In genomic region chr11:12792590-12792989, GRCh38 we compare ENCODE assay signal across 1 cellular context.
TF ChIP-seq lines count a peak whose summit lies in the region.

No MANE protein-coding gene starts in this region.

TF ChIP-seq in SK-N-SH treated with all-trans-retinoic acid at 6 μM for 48 hours, 23 proteins besides CTCF, POLR2A, EP300 and RAD21 (continued from another document):
- TF ChIP-seq, protein P1, sequence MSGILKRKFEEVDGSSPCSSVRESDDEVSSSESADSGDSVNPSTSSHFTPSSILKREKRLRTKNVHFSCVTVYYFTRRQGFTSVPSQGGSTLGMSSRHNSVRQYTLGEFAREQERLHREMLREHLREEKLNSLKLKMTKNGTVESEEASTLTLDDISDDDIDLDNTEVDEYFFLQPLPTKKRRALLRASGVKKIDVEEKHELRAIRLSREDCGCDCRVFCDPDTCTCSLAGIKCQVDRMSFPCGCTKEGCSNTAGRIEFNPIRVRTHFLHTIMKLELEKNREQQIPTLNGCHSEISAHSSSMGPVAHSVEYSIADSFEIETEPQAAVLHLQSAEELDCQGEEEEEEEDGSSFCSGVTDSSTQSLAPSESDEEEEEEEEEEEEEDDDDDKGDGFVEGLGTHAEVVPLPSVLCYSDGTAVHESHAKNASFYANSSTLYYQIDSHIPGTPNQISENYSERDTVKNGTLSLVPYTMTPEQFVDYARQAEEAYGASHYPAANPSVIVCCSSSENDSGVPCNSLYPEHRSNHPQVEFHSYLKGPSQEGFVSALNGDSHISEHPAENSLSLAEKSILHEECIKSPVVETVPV (CRISPR knock-in tag; IDR thresholded peaks at IDR 0.05), result no peak
- no peak for TF ChIP-seq ARNTL (CRISPR knock-in tag; IDR thresholded peaks at IDR 0.05; ENCODE audit: borderline replicate concordance, low read depth)
